Comparison of ENCODE assay signal across 18 cellular contexts in the genomic region with DNA sequence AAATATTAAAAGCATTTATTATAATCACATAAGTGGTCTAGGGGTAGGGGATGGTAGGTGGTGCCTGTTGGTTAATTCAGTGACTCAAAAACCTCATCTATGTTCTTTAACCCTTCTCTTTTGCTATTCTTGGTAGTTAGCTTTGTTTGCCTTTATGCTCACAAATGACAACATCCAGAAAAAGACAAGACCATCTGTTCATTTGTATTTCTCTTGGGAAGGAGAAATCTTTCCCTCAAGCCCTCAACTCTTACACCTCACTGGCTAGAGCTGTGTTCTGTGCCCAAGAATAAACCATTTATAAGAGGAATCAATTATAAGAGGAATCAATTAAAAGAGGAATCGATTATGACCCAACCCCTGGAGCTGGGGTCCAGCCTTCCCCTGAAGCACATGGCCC. TPM values are rescaled to one million over a fixed set of nuclear protein-coding genes. Genes with fewer than 3 reads are reported as not detected.
"Had no signal": no experiment of that assay in that cellular context is flagged by ENCODE, and none has a peak within 500 bp of the region (broad histone marks: within the 10 kb centered on the region; RNA-seq: fewer than 3 reads in every experiment).

No MANE protein-coding gene starts in this region.

- DNase-seq: KBM-7, NCI-H1092, NCI-H1105 treated with DMSO at 0.1 percent for 48 hours, NCI-H1417 treated with DMSO at 0.1 percent for 48 hours, NCI-H146, NCI-H1930, NCI-H2081, NCI-H2107, NCI-H345, NCI-H526 treated with DMSO at 0.1 percent for 48 hours, NCI-H774, Right ventricle myocardium superior, RPMI8226, SIG-M5 had no signal

- FAIRE-seq: RCC 7860 had no signal

- H3K27ac ChIP-seq: SJSA1, SK-N-MC had no signal

RNA-seq across cellular contexts. Expression of a gene that starts 41.3 kb away (rescaled TPM):
- total RNA-seq: HT-29 had no signal
